Comparison of ENCODE assay signal across 30 cellular contexts in the genomic region with DNA sequence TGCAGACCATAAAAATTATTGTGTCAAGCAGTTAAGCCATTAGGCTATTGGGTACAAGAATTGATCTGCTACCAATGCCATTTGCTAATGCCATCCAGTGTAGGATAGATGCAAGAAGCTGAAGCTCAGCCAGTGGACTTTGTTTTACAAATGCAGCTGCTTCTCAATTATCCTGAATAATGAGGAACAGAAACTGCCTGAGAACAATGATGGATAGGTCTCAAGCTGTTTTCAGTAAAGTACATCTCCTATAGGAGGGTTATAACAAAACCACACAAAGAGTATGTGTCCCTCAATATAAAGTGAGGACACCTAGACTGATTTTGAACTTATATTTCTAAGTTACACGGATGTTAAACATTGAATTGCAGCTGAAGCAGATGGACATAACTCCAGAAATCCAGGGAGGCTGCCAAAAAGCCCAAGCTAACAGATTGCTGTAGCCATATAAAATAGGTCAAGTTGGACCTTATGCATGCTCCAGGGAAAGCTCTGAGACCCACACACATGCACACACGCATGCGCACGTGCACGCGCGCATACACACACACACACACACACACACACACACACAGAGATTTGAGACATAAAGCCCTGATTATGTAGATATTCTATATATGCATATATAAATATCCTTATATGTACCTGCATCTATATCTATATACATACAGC.
A peak's percentile ranks its signal among the peaks of the same experiment; 100 is the strongest.
DNase-seq lines count a peak whose midpoint lies in the region; ATAC-seq, FAIRE-seq and TF ChIP-seq lines count a peak whose summit lies in the region.
"Had no signal": no experiment of that assay in that cellular context is flagged by ENCODE, and none has a peak within 500 bp of the region (broad histone marks: within the 10 kb centered on the region; RNA-seq: fewer than 3 reads in every experiment).

No MANE protein-coding gene starts in this region.

- no peak overlapping the region for H4K91ac ChIP-seq in trophoblast cell (ENCODE audit: low read depth, low read length)

- no peaks in the 10 kb centered on the region for H3K27me3 ChIP-seq in neural progenitor cell
- H3K27me3 ChIP-seq in trophoblast cell (ENCODE audit: insufficient read depth, low read length), result no peaks in the 10 kb centered on the region
- no peaks in the 10 kb centered on the region for H3K27me3 ChIP-seq in sigmoid colon
- H3K27me3 ChIP-seq: body of pancreas, left lung, MG63, spleen, suprapubic skin, vagina had no signal

- H3K27ac ChIP-seq in neural progenitor cell, result no peak overlapping the region
- no peak overlapping the region for H3K27ac ChIP-seq in trophoblast cell (ENCODE audit: low read depth, low read length)
- peak overlapping the region in 1 of 4 donors; percentile 79 for H3K27ac ChIP-seq in sigmoid colon
- H3K27ac ChIP-seq: body of pancreas, C4-2B, left lung, spleen, suprapubic skin, vagina had no signal

- H2BK120ac ChIP-seq in trophoblast cell (ENCODE audit: insufficient read depth, low read length, poor library complexity), result no peak overlapping the region

- H3K27me3 Mint-ChIP-seq in neural progenitor cell (ENCODE audit: insufficient read depth, low read depth), result peaks cover 2% of the 10 kb centered on the region

- no peak for TF ChIP-seq CTCF in neural progenitor cell (IDR thresholded peaks at IDR 0.05)
- TF ChIP-seq CTCF in sigmoid colon (IDR thresholded peaks at IDR 0.05), result no peak

- FAIRE-seq in GM12891 (lab: Jason Lieb, UNC), result no peak
- FAIRE-seq: colon, GM19239, K562, TTC549 had no signal

- H3K36me3 ChIP-seq in neural progenitor cell (no peaks in the 10 kb centered on the region), trophoblast cell (ENCODE audit: control insufficient read depth in 1 of 2, insufficient read depth in 2 of 2, low read length in 2 of 2) (no peaks in the 10 kb centered on the region), sigmoid colon (no peaks in the 10 kb centered on the region)
- H3K36me3 ChIP-seq: left lung, MG63, spleen, suprapubic skin, vagina had no signal

- no peak for TF ChIP-seq POLR2A in GM12891 (IDR thresholded peaks at IDR 0.05; ENCODE audit: low read depth, low read length)
- no peak for TF ChIP-seq POLR2A in sigmoid colon (IDR thresholded peaks at IDR 0.05)

- no peak overlapping the region for H3K4ac ChIP-seq in trophoblast cell (ENCODE audit: low read depth, low read length)

- H3K4me2 ChIP-seq in neural progenitor cell, result peak overlapping the region; percentile 36
- H3K4me2 ChIP-seq in trophoblast cell (ENCODE audit: low read length), result no peak overlapping the region

- H3K14ac ChIP-seq in trophoblast cell (ENCODE audit: low read length), result no peak overlapping the region

- no peak overlapping the region for H2AK5ac ChIP-seq in trophoblast cell (ENCODE audit: low read length)

- peaks cover 6% of the 10 kb centered on the region for H3K9me3 Mint-ChIP-seq in neural progenitor cell
- H3K9me3 Mint-ChIP-seq: stimulated activated effector memory CD8-positive, alpha-beta T cell treated with anti-CD3 and anti-CD28 coated beads, Interleukin-12 subunit alpha, Interleukin-12 subunit beta, amount 100 ng/mL, for 72 hours had no signal

- H3K4me3 ChIP-seq in neural progenitor cell (no peak overlapping the region), trophoblast cell (ENCODE audit: low read depth, low read length) (no peak overlapping the region), sigmoid colon (no peak overlapping the region)
- H3K4me3 ChIP-seq: body of pancreas, K562, left lung, MG63, spleen, suprapubic skin, vagina had no signal

- no peaks in the 10 kb centered on the region for H4K20me1 ChIP-seq in neural progenitor cell (ENCODE audit: low read depth)

- H2BK12ac ChIP-seq in trophoblast cell (ENCODE audit: low read length), result no peak overlapping the region

- DNase-seq in GM12891 (ENCODE audit: insufficient read length, low spot score) (no peak), NAMALWA (ENCODE audit: low spot score) (peak; percentile 3), RPMI8226 (peak; percentile 8), neural progenitor cell (ENCODE audit: low spot score) (peak; percentile 16), trophoblast cell (no peak), sigmoid colon (no peak)
- DNase-seq: activated CD4-positive, CD25-positive, alpha-beta regulatory T cell treated with anti-CD3 and anti-CD28 coated beads, Interleukin-2, amount 50 U/mL, for 72 hours; activated gamma-delta T cell; activated naive CD8-positive, alpha-beta T cell treated with anti-CD3 and anti-CD28 coated beads, Interleukin-2, amount 50 U/mL, for 24 hours; activated T-cell treated with anti-CD3 and anti-CD28 coated beads, Interleukin-2, amount 50 U/mL, for 1 hour; body of pancreas; effector memory CD4-positive, alpha-beta T cell; erythroblast; MG63; naive thymus-derived CD4-positive, alpha-beta T cell; NCI-H1930; NCI-H226; spleen; stimulated activated CD4-positive, alpha-beta T cell treated with anti-CD3 and anti-CD28 coated beads, Interleukin-2, amount 100 ng/mL, for 48 hours; T-helper 1 cell had no signal

- H3K4me3 Mint-ChIP-seq in neural progenitor cell, result no peak overlapping the region
- H3K4me3 Mint-ChIP-seq: activated naive CD8-positive, alpha-beta T cell treated with anti-CD3 and anti-CD28 coated beads, Interleukin-2, amount 50 U/mL, for 24 hours; naive thymus-derived CD4-positive, alpha-beta T cell; stimulated activated effector memory CD8-positive, alpha-beta T cell treated with anti-CD3 and anti-CD28 coated beads, Interleukin-12 subunit alpha, Interleukin-12 subunit beta, amount 100 ng/mL, for 72 hours had no signal

- TF ChIP-seq EP300 in sigmoid colon (IDR thresholded peaks at IDR 0.05), result no peak

- H3K23ac ChIP-seq in trophoblast cell (ENCODE audit: low read length), result no peak overlapping the region

- no peaks in the 10 kb centered on the region for H3K36me3 Mint-ChIP-seq in neural progenitor cell
- H3K36me3 Mint-ChIP-seq: naive thymus-derived CD4-positive, alpha-beta T cell; stimulated activated effector memory CD8-positive, alpha-beta T cell treated with anti-CD3 and anti-CD28 coated beads, Interleukin-12 subunit alpha, Interleukin-12 subunit beta, amount 100 ng/mL, for 72 hours had no signal

- ATAC-seq in GM18858 (IDR thresholded peaks at IDR 0.05; ENCODE audit: unreplicated experiment), result no peak
- ATAC-seq: activated naive CD8-positive, alpha-beta T cell treated with anti-CD3 and anti-CD28 coated beads, Interleukin-2, amount 50 U/mL, for 24 hours; body of pancreas; K562; naive thymus-derived CD4-positive, alpha-beta T cell; stimulated activated effector memory CD8-positive, alpha-beta T cell treated with anti-CD3 and anti-CD28 coated beads, Interleukin-12 subunit alpha, Interleukin-12 subunit beta, amount 100 ng/mL, for 72 hours had no signal

- no peaks in the 10 kb centered on the region for H3K9me3 ChIP-seq in neural progenitor cell (ENCODE audit: low read depth)
- H3K9me3 ChIP-seq in trophoblast cell (ENCODE audit: insufficient read depth, low read depth, low read length), result no peaks in the 10 kb centered on the region
- H3K9me3 ChIP-seq in sigmoid colon, result no peaks in the 10 kb centered on the region
- H3K9me3 ChIP-seq: body of pancreas, left lung, MG63, spleen, suprapubic skin, vagina had no signal

- H3K4me1 Mint-ChIP-seq in neural progenitor cell, result peaks cover 8% of the 10 kb centered on the region
- H3K4me1 Mint-ChIP-seq: activated naive CD8-positive, alpha-beta T cell treated with anti-CD3 and anti-CD28 coated beads, Interleukin-2, amount 50 U/mL, for 24 hours; naive thymus-derived CD4-positive, alpha-beta T cell; stimulated activated effector memory CD8-positive, alpha-beta T cell treated with anti-CD3 and anti-CD28 coated beads, Interleukin-12 subunit alpha, Interleukin-12 subunit beta, amount 100 ng/mL, for 72 hours had no signal

- H4K12ac ChIP-seq in trophoblast cell (ENCODE audit: low read depth, low read length), result no peak overlapping the region

- H3K9ac ChIP-seq in neural progenitor cell (no peak overlapping the region), trophoblast cell (ENCODE audit: low read length) (no peak overlapping the region)

- intact Hi-C loops in sigmoid colon (cut with DNase I), result no loop called here

- no CpG with 5 or more reads among the region's 7 CpGs for WGBS in trophoblast cell (ENCODE audit: extremely low coverage, insufficient coverage, insufficient read length)
- 91 to 93% methylated on average over 7 of the region's 7 CpGs for WGBS in sigmoid colon, 2 donors

- peaks cover 21% of the 10 kb centered on the region for H3K4me1 ChIP-seq in neural progenitor cell
- H3K4me1 ChIP-seq in trophoblast cell (ENCODE audit: control insufficient read depth in 1 of 2, insufficient read depth in 2 of 2, low read length in 2 of 2), result peaks cover 0 to 2% of the 10 kb centered on the region in 2 experiments
- H3K4me1 ChIP-seq in sigmoid colon, result peaks cover 0 to 10% (median 5%) of the 10 kb centered on the region in 4 donors
- H3K4me1 ChIP-seq: body of pancreas, left lung, spleen had no signal

- H3F3A ChIP-seq in neural progenitor cell (ENCODE audit: low read depth), result no peaks in the 10 kb centered on the region

- H3K79me1 ChIP-seq in trophoblast cell (ENCODE audit: low read length), result no peaks in the 10 kb centered on the region

- H2AFZ ChIP-seq in neural progenitor cell (replicated peaks) (no peak overlapping the region), trophoblast cell (ENCODE audit: insufficient read depth, low read length, poor library complexity) (no peak overlapping the region)

- H3K27ac Mint-ChIP-seq in neural progenitor cell, result no peak overlapping the region
- H3K27ac Mint-ChIP-seq: activated naive CD8-positive, alpha-beta T cell treated with anti-CD3 and anti-CD28 coated beads, Interleukin-2, amount 50 U/mL, for 24 hours; naive thymus-derived CD4-positive, alpha-beta T cell; stimulated activated effector memory CD8-positive, alpha-beta T cell treated with anti-CD3 and anti-CD28 coated beads, Interleukin-12 subunit alpha, Interleukin-12 subunit beta, amount 100 ng/mL, for 72 hours had no signal

- H3K18ac ChIP-seq in trophoblast cell (ENCODE audit: low read length), result no peak overlapping the region

- H2BK5ac ChIP-seq in trophoblast cell (ENCODE audit: low read depth, low read length, poor library complexity), result no peak overlapping the region

- H3K79me2 ChIP-seq in neural progenitor cell (ENCODE audit: low read depth) (no peaks in the 10 kb centered on the region), trophoblast cell (ENCODE audit: control insufficient read depth, insufficient read depth, low read length, poor library complexity) (no peaks in the 10 kb centered on the region)

- no peak overlapping the region for H4K8ac ChIP-seq in trophoblast cell (ENCODE audit: low read depth, low read length)

TF ChIP-seq in GM12891, 5 proteins besides CTCF, POLR2A, EP300 and RAD21:
- TF ChIP-seq POU2F2 (IDR thresholded peaks at IDR 0.05; ENCODE audit: low read depth, low read length), result no peak
- peak; percentile 67 for TF ChIP-seq SPI1 (IDR thresholded peaks at IDR 0.05; ENCODE audit: low read depth, low read length)
- TF ChIP-seq POLR2AphosphoS5 (IDR thresholded peaks at IDR 0.05; ENCODE audit: low read depth, low read length), result no peak
- no peak for TF ChIP-seq TAF1 (IDR thresholded peaks at IDR 0.05; ENCODE audit: low read depth, low read length)
- no peak for TF ChIP-seq PAX5 (IDR thresholded peaks at IDR 0.05; ENCODE audit: insufficient read depth, low read length, severe bottlenecking)
TF ChIP-seq in GM12891: peak in this region for 1.

Comparison
In these comparisons a context has a peak if more than half of its experiments do, and no peak if none do; other contexts are left out.
1. DNase-seq: peak in NAMALWA (single experiment), RPMI8226 (single experiment) and neural progenitor cell (single experiment); none in GM12891 (single experiment), trophoblast cell (0 of 2) and sigmoid colon (single experiment).